8 cellular contexts compared by ENCODE assay signal in the genomic region with DNA sequence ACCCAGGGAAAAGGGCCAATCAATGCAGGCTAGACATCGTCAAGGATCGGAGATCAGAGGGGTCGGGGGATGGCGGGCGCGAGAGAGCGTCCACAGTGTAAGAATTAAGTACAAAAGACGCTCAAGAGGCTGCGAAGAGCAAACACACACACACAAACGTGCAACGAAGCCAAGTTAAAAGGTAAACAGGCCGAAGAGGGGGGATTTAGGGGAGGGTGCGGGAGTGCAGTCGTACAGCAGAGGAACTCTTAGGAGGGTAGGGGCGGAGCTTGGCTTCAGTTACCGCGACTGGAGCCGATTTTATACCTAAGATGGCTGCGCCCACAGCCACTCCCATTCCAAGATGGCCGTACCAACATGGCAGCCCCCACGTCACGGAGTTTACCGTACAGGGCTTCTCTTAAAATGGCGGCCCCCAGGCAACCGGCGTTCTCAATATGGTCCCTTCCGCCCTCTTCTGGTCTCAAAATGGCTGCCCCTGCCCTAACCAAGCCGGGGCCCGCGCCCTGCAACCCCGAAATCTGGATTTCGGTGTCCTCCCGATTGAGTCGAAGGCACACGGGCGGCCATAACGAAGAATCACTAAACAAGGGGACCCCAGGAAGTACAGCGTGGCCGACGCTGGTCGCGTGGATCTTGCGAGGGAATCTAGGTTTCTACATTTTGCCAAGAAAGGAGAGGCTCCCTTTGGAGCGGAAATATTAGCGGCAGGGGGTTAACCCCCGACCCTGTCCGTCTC. TPM values are rescaled to one million over a fixed set of nuclear protein-coding genes. Genes with fewer than 3 reads are reported as not detected.
A peak's percentile ranks its signal among the peaks of the same experiment; 100 is the strongest.
DNase-seq lines count a peak whose midpoint lies in the region; ATAC-seq and TF ChIP-seq lines count a peak whose summit lies in the region.

No MANE protein-coding gene starts in this region.

- ATAC-seq in GM19328 (IDR thresholded peaks at IDR 0.05; ENCODE audit: unreplicated experiment), result peak; percentile 52
- ATAC-seq in HG03520 (IDR thresholded peaks at IDR 0.05; ENCODE audit: unreplicated experiment), result peak; percentile 66

- POLR2A ChIA-PET in BJ (lab: Charles Lee), result interaction anchor here (1.0 to 1.5 kb wide), 3 partner anchors 17 to 45 kb away, joined by 3 to 7 read pairs (median 3); a partner anchor contains a TSS

- peak overlapping the region; percentile 46 for H3K4me3 ChIP-seq in BJ (ENCODE audit: low read depth, low read length)

- 0 out of 2 replicates have a peak, but pooled peaks have one; percentile 7 for TF ChIP-seq CTCF in BJ (IDR thresholded peaks at IDR 0.05; ENCODE audit: insufficient read depth, low read depth, low read length)

- CTCF ChIA-PET in BJ (lab: Yijun Ruan, JAX), result interaction anchor here (1.0 to 2.2 kb wide), 4 partner anchors 15 to 149 kb away, joined by 3 to 11 read pairs (median 5); no protein-coding TSS in a partner anchor

- H3K36me3 ChIP-seq in BJ (ENCODE audit: control insufficient read depth, insufficient read depth, low read length), result peaks cover 12% of the 10 kb centered on the region

- peak; percentile 84 for DNase-seq in BJ (ENCODE audit: low read depth)
- DNase-seq in NK-92 treated with Interleukin-12 subunit alpha and Interleukin-12 subunit beta, amount 100 ng/mL, for 24 hours (lab: John Stamatoyannopoulos, UW), result peak; percentile 90
- DNase-seq in activated T-cell treated with anti-CD3 and anti-CD28 coated beads for 1 hour (ENCODE audit: low read depth), result peak; percentile 91
- DNase-seq in epidermal melanocyte (ENCODE audit: insufficient read length, low spot score), result peak; percentile 92
- peak; percentile 96 for DNase-seq in middle frontal gyrus (ENCODE audit: extremely low spot score, low spot score)
- peak; percentile 92 to 94 for DNase-seq in stimulated activated CD8-positive, alpha-beta memory T cell treated with anti-CD3 and anti-CD28 coated beads, Interleukin-15, amount 100 ng/mL, for 48 hours (ENCODE audit: low read depth in 2 of 2)

- H3K27me3 ChIP-seq in BJ (ENCODE audit: control insufficient read depth, insufficient read depth, low read length), result no peaks in the 10 kb centered on the region

RNA-seq across cellular contexts. Expression of a gene that starts 2.0 kb away (rescaled TPM):
- polyA plus RNA-seq in BJ (2011; rRNA removed), result not detected in 2 replicates
- polyA minus RNA-seq in BJ (2011; rRNA and poly(A)+ RNA removed), result not detected in 2 replicates

RNA-seq across cellular contexts. Expression of a gene that starts 2.2 kb away (rescaled TPM):
- polyA plus RNA-seq in BJ (2011; rRNA removed), result 70.8 and 94.1 TPM in 2 replicates
- polyA minus RNA-seq in BJ (2011; rRNA and poly(A)+ RNA removed), result 47.3 and 89.8 TPM in 2 replicates

RNA-seq across cellular contexts. Expression of a gene that starts 17.8 kb away (rescaled TPM):
- 10.0 and 17.3 TPM in 2 replicates for polyA plus RNA-seq in BJ (2011; rRNA removed)
- polyA minus RNA-seq in BJ (2011; rRNA and poly(A)+ RNA removed), result 7.9 and 13.1 TPM in 2 replicates

RNA-seq across cellular contexts. Expression of a gene that starts 18.9 kb away (rescaled TPM):
- 31.7 and 32.6 TPM in 2 replicates for polyA plus RNA-seq in BJ (2011; rRNA removed)
- 14.2 and 16.7 TPM in 2 replicates for polyA minus RNA-seq in BJ (2011; rRNA and poly(A)+ RNA removed)

RNA-seq across cellular contexts. Expression of a gene that starts 20.1 kb away (rescaled TPM):
- 2.6 and 2.9 TPM in 2 replicates for polyA plus RNA-seq in BJ (2011; rRNA removed)
- polyA minus RNA-seq in BJ (2011; rRNA and poly(A)+ RNA removed), result 0.93 and 1.1 TPM in 2 replicates

Comparison
In these comparisons a context has a peak if more than half of its experiments do, and no peak if none do; other contexts are left out.
1. Peak in every context shown above with its lines: DNase-seq, ATAC-seq and H3K4me3 ChIP-seq.